ENCODE assay signal across 18 cellular contexts in genomic region chr9:126676102-126676684, GRCh38.
A peak's percentile ranks its signal among the peaks of the same experiment; 100 is the strongest.
DNase-seq lines count a peak whose midpoint lies in the region; ATAC-seq and TF ChIP-seq lines count a peak whose summit lies in the region.
"Had no signal": no experiment of that assay in that cellular context is flagged by ENCODE, and none has a peak within 500 bp of the region (broad histone marks: within the 10 kb centered on the region; RNA-seq: fewer than 3 reads in every experiment).

No MANE protein-coding gene starts in this region.

- DNase-seq in Right ventricle myocardium inferior (ENCODE audit: missing footprints) (peak; percentile 6), right atrium auricular region (ENCODE audit: low spot score) (no peak), left colon (no peak), H4 (ENCODE audit: low spot score) (no peak), NCI-H2081 treated with DMSO at 0.1 percent for 48 hours (lab: John Stamatoyannopoulos, UW) (no peak)
- no peak for DNase-seq in activated CD4-positive, alpha-beta T cell treated with anti-CD3 and anti-CD28 coated beads, Interleukin-2, amount 50 U/mL, for 4 hours
- DNase-seq: 8988T, HFFc6, MG63, NCI-H1092 treated with DMSO at 0.1 percent for 48 hours, NCI-H1694 treated with DMSO at 0.1 percent for 48 hours, NCI-H2171, NCI-H510A treated with DMSO at 0.1 percent for 48 hours had no signal

- H3K27ac Mint-ChIP-seq in brain = peak overlapping the region in 1 of 5 experiments; percentile 63
- H3K27ac Mint-ChIP-seq: HFFc6 had no signal

- no peaks in the 10 kb centered on the region for H3K36me3 ChIP-seq in right atrium auricular region
- no peaks in the 10 kb centered on the region for H3K36me3 ChIP-seq in iPS-20b (ENCODE audit: insufficient read depth, low read depth, low read length)
- H3K36me3 ChIP-seq: BLaER1 treated with 17β-estradiol and CSF1 and Interleukin-3, amounts not matched to agents 10 nM and 100 nM; MG63 had no signal

- peaks cover 0 to 12% (median 4%) of the 10 kb centered on the region in 5 experiments for H3K9me3 Mint-ChIP-seq in brain
- H3K9me3 Mint-ChIP-seq: HFFc6 had no signal

- H3K4me3 Mint-ChIP-seq in brain = peak overlapping the region in 3 of 5 experiments; percentile 26 to 41 (median 30)
- H3K4me3 Mint-ChIP-seq: HFFc6 had no signal

- no peaks in the 10 kb centered on the region for H3K36me3 Mint-ChIP-seq in brain

- H3K27ac ChIP-seq in right atrium auricular region = no peak overlapping the region
- no peak overlapping the region for H3K27ac ChIP-seq in iPS-20b (ENCODE audit: low read length)
- H3K27ac ChIP-seq: BLaER1 treated with 17β-estradiol and CSF1 and Interleukin-3, amounts not matched to agents 10 nM and 100 nM; KMS-11 had no signal

- H3K9ac ChIP-seq in iPS-20b (ENCODE audit: low read depth, low read length) = no peak overlapping the region
- H3K9ac ChIP-seq: BLaER1 treated with 17β-estradiol and CSF1 and Interleukin-3, amounts not matched to agents 10 nM and 100 nM; KMS-11 had no signal

- ATAC-seq in Right ventricle myocardium inferior (no peak), left colon (no peak)
- ATAC-seq: GM12878 had no signal

- peaks cover 84% of the 10 kb centered on the region for H3K27me3 Mint-ChIP-seq in brain

- H3K4me1 ChIP-seq in right atrium auricular region (peaks cover 0 to 8% of the 10 kb centered on the region in 2 donors), iPS-20b (ENCODE audit: insufficient read depth, low read length) (peaks cover 37% of the 10 kb centered on the region)
- H3K4me1 ChIP-seq: BLaER1 treated with 17β-estradiol and CSF1 and Interleukin-3, amounts not matched to agents 10 nM and 100 nM had no signal

- H3K4me1 Mint-ChIP-seq in brain = peaks cover 43% of the 10 kb centered on the region

- TF ChIP-seq CTCF in right atrium auricular region (IDR thresholded peaks at IDR 0.05) (no peak), brain (conservative IDR thresholded peaks at IDR 0.05) (no peak)

- H3K9me3 ChIP-seq in right atrium auricular region (no peaks in the 10 kb centered on the region), iPS-20b (ENCODE audit: insufficient read depth, low read depth, low read length) (no peaks in the 10 kb centered on the region)
- H3K9me3 ChIP-seq: BLaER1 treated with 17β-estradiol and CSF1 and Interleukin-3, amounts not matched to agents 10 nM and 100 nM; MG63 had no signal

- intact Hi-C loops in Right ventricle myocardium inferior (cut with DNase I) = no loop called here
- intact Hi-C loops in left colon (cut with DNase I, micrococcal nuclease) = no loop called here

- H3K27me3 ChIP-seq in right atrium auricular region = peaks cover 0 to 3% of the 10 kb centered on the region in 2 donors
- peaks cover 99% of the 10 kb centered on the region for H3K27me3 ChIP-seq in iPS-20b (ENCODE audit: insufficient read depth, low read length)
- H3K27me3 ChIP-seq: MG63 had no signal

- H3K4me3 ChIP-seq in right atrium auricular region (no peak overlapping the region), iPS-20b (ENCODE audit: low read length) (peak overlapping the region; percentile 19; the same call in 1 of the 2 replicates)
- H3K4me3 ChIP-seq: BLaER1 treated with 17β-estradiol and CSF1 and Interleukin-3, amounts not matched to agents 10 nM and 100 nM; GM12878; MG63 had no signal
